Comparison of ENCODE assay signal across 8 cellular contexts in the genomic region with DNA sequence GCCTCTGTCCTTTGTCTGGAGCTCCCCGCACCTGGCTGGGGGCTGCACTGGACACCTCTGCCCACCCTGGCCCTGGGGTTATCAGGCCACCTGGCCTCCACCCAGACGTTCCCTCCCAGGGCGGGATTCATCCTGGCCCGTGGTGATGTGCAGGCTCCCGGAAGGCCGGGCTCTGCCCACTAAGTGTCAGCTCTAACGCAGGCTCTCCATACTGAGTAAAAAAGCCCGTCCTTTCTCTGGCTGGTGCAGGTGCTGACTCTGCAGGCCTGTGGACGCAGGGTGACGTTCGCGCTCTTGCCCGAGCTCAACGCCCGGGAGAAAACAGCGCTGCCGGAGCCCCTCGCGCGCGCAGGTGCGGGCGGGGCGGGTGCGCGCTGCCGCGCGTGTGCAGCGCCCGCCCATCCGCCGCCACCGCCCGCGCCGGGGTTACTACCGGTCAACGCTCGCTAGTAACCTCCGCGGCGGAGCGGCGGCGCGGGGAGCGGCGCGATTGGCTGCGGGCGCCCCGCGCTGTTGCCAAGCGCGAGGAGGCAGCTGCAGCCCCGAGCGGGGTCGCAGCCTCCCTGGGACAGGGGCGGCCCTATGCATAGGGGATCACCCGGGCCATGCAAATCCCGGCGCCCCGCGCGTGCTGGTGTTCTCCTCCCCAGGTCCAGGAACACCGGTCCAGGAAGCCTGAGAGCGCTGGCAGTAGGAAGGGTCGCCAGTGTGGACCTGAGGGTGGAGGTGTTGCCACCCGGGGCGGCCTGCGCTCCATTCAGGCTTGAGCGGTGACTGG. TPM values are rescaled to one million over a fixed set of nuclear protein-coding genes. Genes with fewer than 3 reads are reported as not detected.
A peak's percentile ranks its signal among the peaks of the same experiment; 100 is the strongest.
DNase-seq lines count a peak whose midpoint lies in the region; ATAC-seq, FAIRE-seq and TF ChIP-seq lines count a peak whose summit lies in the region.

No MANE protein-coding gene starts in this region.

- no peaks in the 10 kb centered on the region for H3K36me3 ChIP-seq in duodenal mucosa (ENCODE audit: control insufficient read depth in 1 of 2, insufficient read depth in 2 of 2, low read length in 2 of 2)

- DNase-seq in D721Med (ENCODE audit: insufficient read length, low spot score) = peak; percentile 70
- DNase-seq in HEK293T (ENCODE audit: extremely low spot score) = peak; percentile 84
- peak; percentile 91 for DNase-seq in NCI-H345 (lab: John Stamatoyannopoulos, UW)
- DNase-seq in activated CD8-positive, alpha-beta T cell treated with anti-CD3 and anti-CD28 coated beads for 36 hours = peak; percentile 88
- peak; percentile 58 for DNase-seq in medulla oblongata (ENCODE audit: extremely low spot score)
- DNase-seq in stimulated activated CD4-positive, alpha-beta T cell treated with anti-CD3 and anti-CD28 coated beads, TNF-alpha, amount 100 ng/mL, for 4 hours (ENCODE audit: low read depth in 3 of 3) = peak; percentile 39 to 44 (median 43)
- no peak for DNase-seq in OCI-M1 (lab: John Stamatoyannopoulos, UW)

- H3K4me3 Mint-ChIP-seq in activated CD8-positive, alpha-beta T cell treated with anti-CD3 and anti-CD28 coated beads for 36 hours = peak overlapping the region; percentile 73

- intact Hi-C loops in activated CD8-positive, alpha-beta T cell treated with anti-CD3 and anti-CD28 coated beads for 36 hours (cut with micrococcal nuclease) = loop anchor here (5.0 to 10.0 kb wide), 2 partner anchors 42 to 230 kb away; no protein-coding TSS in a partner anchor

- no peak for FAIRE-seq in D721Med (lab: Jason Lieb, UNC)

- H3K36me3 Mint-ChIP-seq in activated CD8-positive, alpha-beta T cell treated with anti-CD3 and anti-CD28 coated beads for 36 hours (ENCODE audit: low read depth) = peaks cover 16% of the 10 kb centered on the region

- no peaks in the 10 kb centered on the region for H3K27me3 Mint-ChIP-seq in activated CD8-positive, alpha-beta T cell treated with anti-CD3 and anti-CD28 coated beads for 36 hours

- H3K4me3 ChIP-seq in duodenal mucosa (ENCODE audit: low read depth in 1 of 2, low read length in 2 of 2) = peak overlapping the region; percentile 60 to 74

- POLR2A ChIA-PET in HEK293T (lab: Yijun Ruan, JAX) = interaction anchor here (1.1 kb wide), 1 partner anchor 10 kb away, joined by 5 read pairs; no protein-coding TSS in a partner anchor
- POLR2A ChIA-PET in activated CD8-positive, alpha-beta T cell treated with anti-CD3 and anti-CD28 coated beads for 36 hours (lab: Charles Lee) = interaction anchor here (0.6 to 9.6 kb wide), 19 partner anchors 8 to 421 kb away, joined by 3 to 110 read pairs (median 4); partner anchors contain the start of genes ABCG1 and ZBTB21

- peak; percentile 70 for ATAC-seq in activated CD8-positive, alpha-beta T cell treated with anti-CD3 and anti-CD28 coated beads for 36 hours

- TF ChIP-seq CTCF in D721Med (IDR thresholded peaks at IDR 0.05; ENCODE audit: insufficient read depth, missing control alignments) = no peak
- TF ChIP-seq CTCF in activated CD8-positive, alpha-beta T cell treated with anti-CD3 and anti-CD28 coated beads for 36 hours (IDR thresholded peaks at IDR 0.05) = no peak

- peaks cover 0 to 4% of the 10 kb centered on the region in 2 donors for H3K27me3 ChIP-seq in duodenal mucosa (ENCODE audit: control insufficient read depth in 1 of 2, insufficient read depth in 2 of 2, low read length in 2 of 2)

- H3K27ac Mint-ChIP-seq in activated CD8-positive, alpha-beta T cell treated with anti-CD3 and anti-CD28 coated beads for 36 hours = peak overlapping the region; percentile 97

- no peaks in the 10 kb centered on the region for H3K9me3 ChIP-seq in duodenal mucosa (ENCODE audit: control insufficient read depth in 1 of 2, low read length in 2 of 2)

- H3K9me3 Mint-ChIP-seq in activated CD8-positive, alpha-beta T cell treated with anti-CD3 and anti-CD28 coated beads for 36 hours = peaks cover 4% of the 10 kb centered on the region

- CTCF ChIA-PET in HEK293T (lab: Yijun Ruan, JAX) = interaction anchor here (0.6 to 0.7 kb wide), 2 partner anchors 15 to 24 kb away, joined by 3 read pairs; no protein-coding TSS in a partner anchor
- CTCF ChIA-PET in activated CD8-positive, alpha-beta T cell treated with anti-CD3 and anti-CD28 coated beads for 36 hours (lab: Charles Lee) = interaction anchor here (1.0 to 3.4 kb wide), 15 partner anchors 9 to 118 kb away, joined by 3 to 21 read pairs (median 6); no protein-coding TSS in a partner anchor

- peak overlapping the region; percentile 66 for H3K27ac ChIP-seq in duodenal mucosa (ENCODE audit: low read depth, low read length)

- H3K4me1 ChIP-seq in duodenal mucosa (ENCODE audit: control insufficient read depth in 1 of 2, insufficient read depth in 2 of 2, low read length in 2 of 2) = peaks cover 32 to 49% of the 10 kb centered on the region in 2 donors

- H3K4me1 Mint-ChIP-seq in activated CD8-positive, alpha-beta T cell treated with anti-CD3 and anti-CD28 coated beads for 36 hours (ENCODE audit: low read depth) = peaks cover 92% of the 10 kb centered on the region

- peak overlapping the region; percentile 38 to 62 for H3K9ac ChIP-seq in duodenal mucosa (ENCODE audit: low read depth in 1 of 2, low read length in 2 of 2)

TF ChIP-seq in HEK293T, 16 proteins besides CTCF, POLR2A, EP300 and RAD21:
- TF ChIP-seq CTBP1 (IDR thresholded peaks at IDR 0.05; ENCODE audit: borderline replicate concordance) (no peak), HDGF (IDR thresholded peaks at IDR 0.05; ENCODE audit: borderline replicate concordance) (0 out of 2 replicates have a peak, but pooled peaks have one; percentile 67), SUZ12 (IDR thresholded peaks at IDR 0.05) (no peak), NFRKB (IDR thresholded peaks at IDR 0.05) (no peak), L3MBTL2 (conservative IDR thresholded peaks at IDR 0.05) (peak; percentile 44; the same call in 1 of the 2 replicates), ZNF384 (IDR thresholded peaks at IDR 0.05) (no peak)

RNA-seq across cellular contexts. Expression of gene ABCG1, which starts 15.7 kb away (rescaled TPM):
- 10 to 100 TPM; 12.1 to 12.7 TPM for total RNA-seq in activated CD8-positive, alpha-beta T cell treated with anti-CD3 and anti-CD28 coated beads for 36 hours
